Comparison of ENCODE assay signal across 15 cellular contexts in genomic region chr16:81175325-81175891, GRCh38.
DNase-seq lines count a peak whose midpoint lies in the region; ATAC-seq and TF ChIP-seq lines count a peak whose summit lies in the region.
"Had no signal": no experiment of that assay in that cellular context is flagged by ENCODE, and none has a peak within 500 bp of the region (broad histone marks: within the 10 kb centered on the region; RNA-seq: fewer than 3 reads in every experiment).

No MANE protein-coding gene starts in this region.

- H3K4me3 Mint-ChIP-seq in activated T-cell treated with anti-CD3 and anti-CD28 coated beads, Interleukin-2, amount 50 U/mL, for 4 hours, result no peak overlapping the region
- H3K4me3 Mint-ChIP-seq in stimulated activated naive CD8-positive, alpha-beta T cell treated with anti-CD3 and anti-CD28 coated beads, Interleukin-15, amount 100 ng/mL, for 72 hours, result no peak overlapping the region
- H3K4me3 Mint-ChIP-seq: nephron had no signal

- H3K27ac Mint-ChIP-seq in stimulated activated naive CD8-positive, alpha-beta T cell treated with anti-CD3 and anti-CD28 coated beads, Interleukin-15, amount 100 ng/mL, for 72 hours, result no peak overlapping the region
- H3K27ac Mint-ChIP-seq: nephron had no signal

- H3K9ac ChIP-seq in smooth muscle cell (ENCODE audit: low read depth), result no peak overlapping the region

- H2AFZ ChIP-seq in smooth muscle cell (ENCODE audit: low read depth), result no peak overlapping the region

- H3K27me3 ChIP-seq in RWPE2 (ENCODE audit: insufficient read depth, poor library complexity, severe bottlenecking) (no peaks in the 10 kb centered on the region), smooth muscle cell (ENCODE audit: low read depth) (no peaks in the 10 kb centered on the region)
- H3K27me3 ChIP-seq: left lung had no signal

- no peaks in the 10 kb centered on the region for H3K4me1 Mint-ChIP-seq in activated T-cell treated with anti-CD3 and anti-CD28 coated beads, Interleukin-2, amount 50 U/mL, for 4 hours (ENCODE audit: low read depth)
- no peaks in the 10 kb centered on the region for H3K4me1 Mint-ChIP-seq in stimulated activated naive CD8-positive, alpha-beta T cell treated with anti-CD3 and anti-CD28 coated beads, Interleukin-15, amount 100 ng/mL, for 72 hours

- H4K20me1 ChIP-seq in smooth muscle cell (ENCODE audit: low read depth), result no peaks in the 10 kb centered on the region

- no peaks in the 10 kb centered on the region for H3K79me2 ChIP-seq in smooth muscle cell (ENCODE audit: low read depth)

- no peaks in the 10 kb centered on the region for H3K9me3 Mint-ChIP-seq in activated T-cell treated with anti-CD3 and anti-CD28 coated beads, Interleukin-2, amount 50 U/mL, for 4 hours
- H3K9me3 Mint-ChIP-seq in stimulated activated naive CD8-positive, alpha-beta T cell treated with anti-CD3 and anti-CD28 coated beads, Interleukin-15, amount 100 ng/mL, for 72 hours, result no peaks in the 10 kb centered on the region
- H3K9me3 Mint-ChIP-seq: nephron had no signal

- peaks cover 11% of the 10 kb centered on the region for H3K4me1 ChIP-seq in RWPE2 (ENCODE audit: insufficient read depth, poor library complexity, severe bottlenecking)
- no peaks in the 10 kb centered on the region for H3K4me1 ChIP-seq in smooth muscle cell (ENCODE audit: low read depth)
- H3K4me1 ChIP-seq: left lung had no signal

- H3K36me3 Mint-ChIP-seq in activated T-cell treated with anti-CD3 and anti-CD28 coated beads, Interleukin-2, amount 50 U/mL, for 4 hours (ENCODE audit: insufficient read depth), result no peaks in the 10 kb centered on the region

- ATAC-seq in RWPE2 (ENCODE audit: low read depth), result peak; percentile 94
- ATAC-seq in activated T-cell treated with anti-CD3 and anti-CD28 coated beads, Interleukin-2, amount 50 U/mL, for 4 hours, result no peak
- ATAC-seq in stimulated activated naive CD8-positive, alpha-beta T cell treated with anti-CD3 and anti-CD28 coated beads, Interleukin-15, amount 100 ng/mL, for 72 hours, result no peak
- ATAC-seq: left lung had no signal

- H3K4me2 ChIP-seq in smooth muscle cell, result peak overlapping the region; percentile 71

- WGBS in smooth muscle cell (ENCODE audit: low lambda C conversion rate), result 50% methylated on average over 7 of the region's 7 CpGs

- DNase-seq in ELR (ENCODE audit: low read depth), result peak; percentile 90
- no peak for DNase-seq in RWPE2 (ENCODE audit: low spot score)
- DNase-seq in fibroblast of mammary gland (ENCODE audit: low read depth), result peak; percentile 33
- DNase-seq in smooth muscle cell (lab: John Stamatoyannopoulos, UW; ENCODE audit: unreplicated experiment), result no peak
- no peak for DNase-seq in activated T-cell treated with anti-CD3 and anti-CD28 coated beads, Interleukin-2, amount 50 U/mL, for 4 hours
- DNase-seq in stimulated activated naive CD8-positive, alpha-beta T cell treated with anti-CD3 and anti-CD28 coated beads, Interleukin-15, amount 100 ng/mL, for 72 hours, result no peak
- DNase-seq in NCI-H1092 treated with DMSO at 0.1 percent for 48 hours (lab: John Stamatoyannopoulos, UW), result no peak
- DNase-seq: activated CD4-positive, CD25-positive, alpha-beta regulatory T cell; amygdala; effector CD4-positive, alpha-beta T cell; head of caudate nucleus; Kasumi-1; left lung; NCI-H2081 treated with DMSO at 0.1 percent for 48 hours had no signal

- no peak overlapping the region for H3K4me3 ChIP-seq in RWPE2 (ENCODE audit: severe bottlenecking)
- H3K4me3 ChIP-seq in fibroblast of mammary gland (ENCODE audit: control insufficient read depth, low read depth, low read length), result no peak overlapping the region
- no peak overlapping the region for H3K4me3 ChIP-seq in smooth muscle cell
- H3K4me3 ChIP-seq: left lung had no signal

- H3K9me3 ChIP-seq in RWPE2 (ENCODE audit: severe bottlenecking), result no peaks in the 10 kb centered on the region
- no peaks in the 10 kb centered on the region for H3K9me3 ChIP-seq in smooth muscle cell (replicated peaks; ENCODE audit: low read depth)
- H3K9me3 ChIP-seq: left lung had no signal

- TF ChIP-seq CTCF in RWPE2 (IDR thresholded peaks at IDR 0.05; ENCODE audit: poor library complexity, severe bottlenecking) (no peak), fibroblast of mammary gland (conservative IDR thresholded peaks at IDR 0.05; ENCODE audit: control insufficient read depth, insufficient read depth, low read depth, low read length) (no peak), smooth muscle cell (IDR thresholded peaks at IDR 0.05; ENCODE audit: borderline replicate concordance, insufficient read depth, poor library complexity, severe bottlenecking) (no peak)

- peaks cover 5% of the 10 kb centered on the region for H3F3A ChIP-seq in smooth muscle cell (ENCODE audit: low read depth)

- H3K27ac ChIP-seq in RWPE2 (ENCODE audit: poor library complexity, severe bottlenecking), result no peak overlapping the region
- H3K27ac ChIP-seq in smooth muscle cell (ENCODE audit: low read depth), result peak overlapping the region; percentile 52
- H3K27ac ChIP-seq: left lung had no signal

- peaks cover 17% of the 10 kb centered on the region for H3K27me3 Mint-ChIP-seq in activated T-cell treated with anti-CD3 and anti-CD28 coated beads, Interleukin-2, amount 50 U/mL, for 4 hours (ENCODE audit: low read depth)
- H3K27me3 Mint-ChIP-seq in stimulated activated naive CD8-positive, alpha-beta T cell treated with anti-CD3 and anti-CD28 coated beads, Interleukin-15, amount 100 ng/mL, for 72 hours, result no peaks in the 10 kb centered on the region

- H3K36me3 ChIP-seq in RWPE2 (ENCODE audit: low read depth) (no peaks in the 10 kb centered on the region), smooth muscle cell (ENCODE audit: low read depth) (no peaks in the 10 kb centered on the region)
- H3K36me3 ChIP-seq: left lung had no signal

Comparison
In these comparisons a context has a peak if more than half of its experiments do, and no peak if none do; other contexts are left out.
1. DNase-seq: peak in ELR (single experiment) and fibroblast of mammary gland (single experiment); none in RWPE2 (single experiment), smooth muscle cell (single experiment), activated T-cell treated with anti-CD3 and anti-CD28 coated beads, Interleukin-2, amount 50 U/mL, for 4 hours (single experiment), stimulated activated naive CD8-positive, alpha-beta T cell treated with anti-CD3 and anti-CD28 coated beads, Interleukin-15, amount 100 ng/mL, for 72 hours (0 of 2) and NCI-H1092 treated with DMSO at 0.1 percent for 48 hours (single experiment).